8 cellular contexts compared by ENCODE assay signal in genomic region chr12:57430117-57430930, GRCh38. TPM values are rescaled to one million over a fixed set of nuclear protein-coding genes. Genes with fewer than 3 reads are reported as not detected.
A peak's percentile ranks its signal among the peaks of the same experiment; 100 is the strongest.
DNase-seq lines count a peak whose midpoint lies in the region; ATAC-seq lines count a peak whose summit lies in the region.

No MANE protein-coding gene starts in this region.

- H3K36me3 Mint-ChIP-seq in activated naive CD8-positive, alpha-beta T cell treated with anti-CD3 and anti-CD28 coated beads for 36 hours, result peaks cover 15% of the 10 kb centered on the region

- ATAC-seq in GM18502 (IDR thresholded peaks at IDR 0.05; ENCODE audit: poor library complexity, unreplicated experiment) (peak; percentile 71), HG02970 (IDR thresholded peaks at IDR 0.05; ENCODE audit: low FRiP score, unreplicated experiment) (peak; percentile 66), left cardiac atrium (peak; percentile 85 to 87)

- intact Hi-C loops in left cardiac atrium (cut with DNase I), result no loop called here

- H3K4me1 Mint-ChIP-seq in activated naive CD8-positive, alpha-beta T cell treated with anti-CD3 and anti-CD28 coated beads for 36 hours, result peaks cover 32% of the 10 kb centered on the region

- DNase-seq in AG20443 (ENCODE audit: low spot score) (peak; percentile 86), NCI-H774 (lab: John Stamatoyannopoulos, UW) (peak; percentile 79), left cardiac atrium (peak; percentile 61), retina (peak; percentile 45), cerebellar nuclear complex (lab: John Stamatoyannopoulos, UW) (no peak)
- peak; percentile 81 for DNase-seq in activated naive CD8-positive, alpha-beta T cell treated with anti-CD3 and anti-CD28 coated beads for 36 hours

- H3K27me3 Mint-ChIP-seq in activated naive CD8-positive, alpha-beta T cell treated with anti-CD3 and anti-CD28 coated beads for 36 hours, result peaks cover 3% of the 10 kb centered on the region

- H3K9me3 Mint-ChIP-seq in activated naive CD8-positive, alpha-beta T cell treated with anti-CD3 and anti-CD28 coated beads for 36 hours, result no peaks in the 10 kb centered on the region

- peak overlapping the region; percentile 98 for H3K27ac Mint-ChIP-seq in activated naive CD8-positive, alpha-beta T cell treated with anti-CD3 and anti-CD28 coated beads for 36 hours

- peak overlapping the region; percentile 98 for H3K4me3 Mint-ChIP-seq in activated naive CD8-positive, alpha-beta T cell treated with anti-CD3 and anti-CD28 coated beads for 36 hours

RNA-seq across cellular contexts. Expression of gene R3HDM2, which starts 0.5 kb away (rescaled TPM):
- total RNA-seq in activated naive CD8-positive, alpha-beta T cell treated with anti-CD3 and anti-CD28 coated beads for 36 hours, result 10 to 100 TPM; 22.8 to 24.2 TPM
- 10 to 100 TPM; 47.6 to 66.5 TPM for total RNA-seq in left cardiac atrium

RNA-seq across cellular contexts. Expression of gene INHBC, which starts 4.3 kb away (rescaled TPM):
- total RNA-seq in activated naive CD8-positive, alpha-beta T cell treated with anti-CD3 and anti-CD28 coated beads for 36 hours, result not detected
- not detected for total RNA-seq in left cardiac atrium

RNA-seq across cellular contexts. Expression of gene INHBE, which starts 24.8 kb away (rescaled TPM):
- total RNA-seq in activated naive CD8-positive, alpha-beta T cell treated with anti-CD3 and anti-CD28 coated beads for 36 hours, result 1 to 10 TPM; 1.2 to 1.7 TPM
- total RNA-seq in left cardiac atrium, result not detected

RNA-seq across cellular contexts. Expression of gene GLI1, which starts 29.3 kb away (rescaled TPM):
- total RNA-seq in activated naive CD8-positive, alpha-beta T cell treated with anti-CD3 and anti-CD28 coated beads for 36 hours, result under 1 TPM; 0.56 to 0.62 TPM
- 1 to 10 TPM in 1 of 2 donors, under 1 TPM in 1; 0.97 to 1.2 TPM for total RNA-seq in left cardiac atrium

RNA-seq across cellular contexts. Expression of gene ARHGAP9, which starts 49.3 kb away (rescaled TPM):
- total RNA-seq in activated naive CD8-positive, alpha-beta T cell treated with anti-CD3 and anti-CD28 coated beads for 36 hours, result 100 to 1,000 TPM; 154 to 162 TPM
- 10 to 100 TPM in 1 of 2 donors, 1 to 10 TPM in 1; 8.0 to 15.2 TPM for total RNA-seq in left cardiac atrium

Comparison
In these comparisons a context has a peak if more than half of its experiments do, and no peak if none do; other contexts are left out.
1. DNase-seq: peak in AG20443 (single experiment), NCI-H774 (single experiment), activated naive CD8-positive, alpha-beta T cell treated with anti-CD3 and anti-CD28 coated beads for 36 hours (single experiment), left cardiac atrium (single experiment) and retina (single experiment); none in cerebellar nuclear complex (0 of 2).
2. Peak in every context shown above with its lines, with median percentiles within 50 percentile points of each other: ATAC-seq.